Comparison of ENCODE assay signal across 17 cellular contexts in genomic region chr7:47488205-47488968, GRCh38.
A peak's percentile ranks its signal among the peaks of the same experiment; 100 is the strongest.
DNase-seq lines count a peak whose midpoint lies in the region; FAIRE-seq and TF ChIP-seq lines count a peak whose summit lies in the region.
"Had no signal": no experiment of that assay in that cellular context is flagged by ENCODE, and none has a peak within 500 bp of the region (broad histone marks: within the 10 kb centered on the region; RNA-seq: fewer than 3 reads in every experiment).

No MANE protein-coding gene starts in this region.

- DNase-seq in MV-4-11 (lab: John Stamatoyannopoulos, UW) (peak; percentile 36), small intestine (no peak), SHP77 treated with DMSO at 0.1 percent for 48 hours (lab: John Stamatoyannopoulos, UW) (no peak), H54 (ENCODE audit: insufficient read length, low spot score) (no peak)
- DNase-seq in activated CD4-positive, alpha-beta T cell treated with anti-CD3 and anti-CD28 coated beads, Interleukin-2, amount 50 U/mL, for 1 hour, result no peak
- DNase-seq: activated CD8-positive, alpha-beta memory T cell treated with anti-CD3 and anti-CD28 coated beads for 24 hours; activated effector memory CD4-positive, alpha-beta T cell treated with anti-CD3 and anti-CD28 coated beads, Interleukin-2, amount 50 U/mL, for 16 hours; DMS153; effector CD4-positive, alpha-beta T cell; NCI-H187; NCI-H510A; OCI-M1; upper lobe of left lung had no signal

- 86 to 91% methylated on average over 6 to 8 of the region's 12 CpGs for WGBS in mesodermal cell (ENCODE audit: insufficient coverage in 2 of 2), 2 experiments
- WGBS in small intestine, 3 donors, result 57 to 75% (median 62%) methylated on average over 12 of the region's 12 CpGs

- H3K27me3 Mint-ChIP-seq in brain, result no peaks in the 10 kb centered on the region
- H3K27me3 Mint-ChIP-seq: B cell had no signal

- no peaks in the 10 kb centered on the region for H3K36me3 ChIP-seq in mesodermal cell (ENCODE audit: control insufficient read depth, insufficient read depth, low read length)
- H3K36me3 ChIP-seq in small intestine (ENCODE audit: control insufficient read depth in 2 of 2, insufficient read depth in 2 of 2, low read length in 2 of 2), result no peaks in the 10 kb centered on the region
- H3K36me3 ChIP-seq: upper lobe of left lung had no signal

- H3K4me3 Mint-ChIP-seq in brain, result peak overlapping the region in 1 of 5 experiments; percentile 13
- H3K4me3 Mint-ChIP-seq: B cell had no signal

- peaks cover 83% of the 10 kb centered on the region for H3K4me1 Mint-ChIP-seq in brain

- FAIRE-seq in small intestine (lab: Jason Lieb, UNC) (no peak), H54 (lab: Jason Lieb, UNC) (no peak)

- peak overlapping the region; percentile 39 to 86 (median 75) for H3K27ac Mint-ChIP-seq in brain
- H3K27ac Mint-ChIP-seq: B cell had no signal

- H3K9me3 ChIP-seq in mesodermal cell (ENCODE audit: control insufficient read depth, low read length) (no peaks in the 10 kb centered on the region), small intestine (ENCODE audit: control insufficient read depth, low read depth) (no peaks in the 10 kb centered on the region)
- H3K9me3 ChIP-seq: upper lobe of left lung had no signal

- H3K4me1 ChIP-seq in mesodermal cell (ENCODE audit: control insufficient read depth, insufficient read depth, low read length, poor library complexity, severe bottlenecking) (peaks cover 36% of the 10 kb centered on the region), small intestine (ENCODE audit: control insufficient read depth in 2 of 2, insufficient read depth in 1 of 2, low read depth in 1 of 2, low read length in 1 of 2) (peaks cover 5 to 13% of the 10 kb centered on the region in 2 donors)

- no peaks in the 10 kb centered on the region for H3K36me3 Mint-ChIP-seq in brain

- no peaks in the 10 kb centered on the region for H3K9me3 Mint-ChIP-seq in brain

- no peaks in the 10 kb centered on the region for H3K27me3 ChIP-seq in small intestine (ENCODE audit: control insufficient read depth in 2 of 2, insufficient read depth in 2 of 2, low read length in 2 of 2)
- H3K27me3 ChIP-seq: upper lobe of left lung had no signal

- H3K27ac ChIP-seq in mesodermal cell (ENCODE audit: low read depth, low read length, severe bottlenecking) (peak overlapping the region; percentile 91), small intestine (ENCODE audit: low read depth in 1 of 2, low read length in 1 of 2) (peak overlapping the region; percentile 38 to 64)
- H3K27ac ChIP-seq: HL-60, upper lobe of left lung had no signal

- no peak for TF ChIP-seq POLR2A in H54 (IDR thresholded peaks at IDR 0.05; ENCODE audit: low read depth, low read length)

- H3K4me3 ChIP-seq in mesodermal cell (ENCODE audit: extremely low read depth, insufficient read depth, low read length, poor library complexity, severe bottlenecking) (no peak overlapping the region), small intestine (ENCODE audit: low read depth in 1 of 2, low read length in 2 of 2) (no peak overlapping the region)
- H3K4me3 ChIP-seq: upper lobe of left lung had no signal

- TF ChIP-seq CTCF in brain (conservative IDR thresholded peaks at IDR 0.05), result no peak
